12 cellular contexts compared by ENCODE assay signal in the genomic region with DNA sequence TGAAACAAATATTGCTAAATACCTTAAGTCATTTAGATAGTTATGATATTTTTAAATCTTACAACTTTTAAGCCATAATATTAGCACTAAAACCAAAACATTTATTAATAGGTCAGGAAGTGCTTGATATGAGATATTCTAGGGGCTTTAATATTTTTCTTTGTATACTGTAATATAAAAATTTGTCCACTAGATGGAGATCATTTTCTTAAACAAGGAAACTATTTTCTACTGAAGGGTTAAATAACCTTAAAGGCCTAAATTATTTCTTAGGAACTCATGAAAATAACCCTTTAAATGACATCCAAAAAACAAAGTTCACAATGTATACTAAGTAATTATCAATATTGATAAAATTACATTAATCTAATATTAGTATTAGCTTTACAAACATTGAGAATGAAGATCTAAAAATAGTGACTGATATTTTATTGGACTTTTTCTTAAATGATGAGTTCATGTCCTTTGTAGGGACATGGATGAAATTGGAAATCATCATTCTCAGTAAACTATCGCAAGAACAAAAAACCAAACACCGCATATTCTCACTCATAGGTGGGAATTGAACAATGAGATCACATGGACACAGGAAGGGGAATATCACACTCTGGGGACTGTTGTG.
DNase-seq lines count a peak whose midpoint lies in the region; ATAC-seq and TF ChIP-seq lines count a peak whose summit lies in the region.
"Had no signal": no experiment of that assay in that cellular context is flagged by ENCODE, and none has a peak within 500 bp of the region (broad histone marks: within the 10 kb centered on the region; RNA-seq: fewer than 3 reads in every experiment).

No MANE protein-coding gene starts in this region.

- H3K79me2 ChIP-seq in PC-3 (ENCODE audit: low read length): no peaks in the 10 kb centered on the region

- peaks cover 0 to 7% of the 10 kb centered on the region in 2 donors for H3K4me1 ChIP-seq in right atrium auricular region
- no peaks in the 10 kb centered on the region for H3K4me1 ChIP-seq in PC-3 (ENCODE audit: insufficient read depth, low read length)
- H3K4me1 ChIP-seq in foreskin keratinocyte: peaks cover 6% of the 10 kb centered on the region
- H3K4me1 ChIP-seq in upper lobe of right lung: no peaks in the 10 kb centered on the region

- H3K4me3 ChIP-seq in right atrium auricular region (no peak overlapping the region), PC-3 (ENCODE audit: low read length) (no peak overlapping the region), upper lobe of right lung (no peak overlapping the region)

- H3F3A ChIP-seq in PC-3 (ENCODE audit: low read length, unreplicated experiment): no peaks in the 10 kb centered on the region

- POLR2A ChIA-PET in PC-3 (lab: Charles Lee; ENCODE audit: unreplicated experiment): no interaction called here

- ATAC-seq in left ventricle myocardium superior (no peak), PC-3 (no peak), foreskin keratinocyte (no peak), upper lobe of right lung (no peak), GM19351 (IDR thresholded peaks at IDR 0.05; ENCODE audit: unreplicated experiment) (no peak)
- ATAC-seq: left cardiac atrium had no signal

- CTCF ChIA-PET in PC-3 (lab: Charles Lee): no interaction called here

- no peaks in the 10 kb centered on the region for H4K20me1 ChIP-seq in PC-3 (ENCODE audit: low read length)

- DNase-seq in right atrium auricular region (ENCODE audit: low spot score): no peak
- no peak for DNase-seq in left ventricle myocardium superior
- DNase-seq in PC-3: peak; percentile 1
- DNase-seq in foreskin keratinocyte: no peak
- DNase-seq in upper lobe of right lung: no peak
- DNase-seq in NCI-H187 treated with DMSO at 0.1 percent for 48 hours (lab: John Stamatoyannopoulos, UW): no peak
- no peak for DNase-seq in MV-4-11 (lab: John Stamatoyannopoulos, UW)
- DNase-seq: amygdala, DMS79 treated with DMSO at 0.1 percent for 48 hours, left cardiac atrium, T-helper 1 cell had no signal

- H3K27me3 ChIP-seq in right atrium auricular region (no peaks in the 10 kb centered on the region), PC-3 (ENCODE audit: low read length) (no peaks in the 10 kb centered on the region), foreskin keratinocyte (no peaks in the 10 kb centered on the region), upper lobe of right lung (no peaks in the 10 kb centered on the region)

- TF ChIP-seq CTCF in right atrium auricular region (IDR thresholded peaks at IDR 0.05) (peak; percentile 48 to 57), PC-3 (conservative IDR thresholded peaks at IDR 0.05; ENCODE audit: low read depth, low read length) (peak; percentile 21; the same call in 1 of the 2 replicates), foreskin keratinocyte (conservative IDR thresholded peaks at IDR 0.05) (peak; percentile 66), upper lobe of right lung (IDR thresholded peaks at IDR 0.05) (peak; percentile 48)

- H2AFZ ChIP-seq in PC-3 (ENCODE audit: low read length): no peak overlapping the region

- H3K4me2 ChIP-seq in PC-3 (ENCODE audit: low read length): no peak overlapping the region

- BruUV-seq in PC-3 (replicated peaks; lab: Mats Ljungman, UMichigan): no TSS peak

- intact Hi-C loops in left ventricle myocardium superior (cut with micrococcal nuclease) (no loop called here), PC-3 (cut with micrococcal nuclease) (no loop called here), upper lobe of right lung (cut with DNase I) (no loop called here)

- H3K36me3 ChIP-seq in right atrium auricular region: no peaks in the 10 kb centered on the region
- H3K36me3 ChIP-seq in PC-3 (ENCODE audit: low read depth, low read length): no peaks in the 10 kb centered on the region
- no peaks in the 10 kb centered on the region for H3K36me3 ChIP-seq in upper lobe of right lung

- no peak overlapping the region for H3K27ac ChIP-seq in right atrium auricular region
- no peak overlapping the region for H3K27ac ChIP-seq in PC-3 (ENCODE audit: low read length)
- H3K27ac ChIP-seq in foreskin keratinocyte: no peak overlapping the region
- no peak overlapping the region for H3K27ac ChIP-seq in upper lobe of right lung

- H3K9me2 ChIP-seq in PC-3 (replicated peaks; ENCODE audit: low read length): no peaks in the 10 kb centered on the region

- no peaks in the 10 kb centered on the region for H3K9me3 ChIP-seq in right atrium auricular region
- no peaks in the 10 kb centered on the region for H3K9me3 ChIP-seq in PC-3 (ENCODE audit: low read length)
- H3K9me3 ChIP-seq in upper lobe of right lung: no peaks in the 10 kb centered on the region

- H3K9ac ChIP-seq in PC-3 (ENCODE audit: low read length): no peak overlapping the region
